ENCODE assay signal across 37 cellular contexts in genomic region chr2:232352511-232353091, GRCh38. TPM values are rescaled to one million over a fixed set of nuclear protein-coding genes. Genes with fewer than 3 reads are reported as not detected.
DNase-seq lines count a peak whose midpoint lies in the region; ATAC-seq and TF ChIP-seq lines count a peak whose summit lies in the region.
"Had no signal": no experiment of that assay in that cellular context is flagged by ENCODE, and none has a peak within 500 bp of the region (broad histone marks: within the 10 kb centered on the region; RNA-seq: fewer than 3 reads in every experiment).

No MANE protein-coding gene starts in this region.

- TF ChIP-seq CTCF in left lung (IDR thresholded peaks at IDR 0.05) (no peak), sigmoid colon (IDR thresholded peaks at IDR 0.05) (no peak)

- peaks cover 54% of the 10 kb centered on the region for H3K27me3 Mint-ChIP-seq in activated T-cell treated with anti-CD3 and anti-CD28 coated beads, Interleukin-2, amount 50 U/mL, for 24 hours
- H3K27me3 Mint-ChIP-seq in stimulated activated naive CD8-positive, alpha-beta T cell treated with anti-CD3 and anti-CD28 coated beads, Interleukin-15, amount 100 ng/mL, for 72 hours: peaks cover 53% of the 10 kb centered on the region
- H3K27me3 Mint-ChIP-seq: brain had no signal

- peak overlapping the region; percentile 31; the same call in 1 of the 2 replicates for H3K4me3 ChIP-seq in HUES6 (ENCODE audit: low read depth, low read length)
- H3K4me3 ChIP-seq in left lung: no peak overlapping the region
- H3K4me3 ChIP-seq in sigmoid colon: no peak overlapping the region
- no peak overlapping the region for H3K4me3 ChIP-seq in mesendoderm (ENCODE audit: low read length)
- H3K4me3 ChIP-seq: adrenal gland, PC-9, prostate gland had no signal

- no peaks in the 10 kb centered on the region for H3K36me3 Mint-ChIP-seq in activated T-cell treated with anti-CD3 and anti-CD28 coated beads, Interleukin-2, amount 50 U/mL, for 24 hours (ENCODE audit: low read depth)
- H3K36me3 Mint-ChIP-seq: brain; mesothelial cell of epicardium; naive thymus-derived CD8-positive, alpha-beta T cell; type B pancreatic cell had no signal

- no peak overlapping the region for H2BK15ac ChIP-seq in mesendoderm (replicated peaks; ENCODE audit: low read depth)

- WGBS in sigmoid colon, 2 donors: 54 to 57% methylated on average over 39 of the region's 39 CpGs
- no CpG with 5 or more reads among the region's 39 CpGs for WGBS in mesendoderm (ENCODE audit: extremely low coverage, insufficient coverage, low lambda C conversion rate)

- H3K36me3 ChIP-seq in HUES6 (ENCODE audit: control insufficient read depth, insufficient read depth, low read length) (no peaks in the 10 kb centered on the region), left lung (no peaks in the 10 kb centered on the region), sigmoid colon (no peaks in the 10 kb centered on the region), mesendoderm (ENCODE audit: control insufficient read depth, insufficient read depth, low read length) (no peaks in the 10 kb centered on the region)
- H3K36me3 ChIP-seq: adrenal gland, gastrocnemius medialis, prostate gland had no signal

- H2BK120ac ChIP-seq in mesendoderm (ENCODE audit: low read depth, low read length): no peak overlapping the region

- H3K18ac ChIP-seq in mesendoderm (ENCODE audit: low read length): no peak overlapping the region

- no peaks in the 10 kb centered on the region for H3K9me3 Mint-ChIP-seq in activated T-cell treated with anti-CD3 and anti-CD28 coated beads, Interleukin-2, amount 50 U/mL, for 24 hours
- no peaks in the 10 kb centered on the region for H3K9me3 Mint-ChIP-seq in stimulated activated naive CD8-positive, alpha-beta T cell treated with anti-CD3 and anti-CD28 coated beads, Interleukin-15, amount 100 ng/mL, for 72 hours
- H3K9me3 Mint-ChIP-seq: activated CD8-positive, alpha-beta T cell treated with anti-CD3 and anti-CD28 coated beads for 36 hours; type B pancreatic cell had no signal

- H4K5ac ChIP-seq in mesendoderm (ENCODE audit: low read length): no peak overlapping the region

- TF ChIP-seq EP300 in sigmoid colon (IDR thresholded peaks at IDR 0.05): no peak

- no peak overlapping the region for H2BK5ac ChIP-seq in mesendoderm (ENCODE audit: low read length)

- ATAC-seq in left lung: no peak
- no peak for ATAC-seq in stimulated activated naive CD8-positive, alpha-beta T cell treated with anti-CD3 and anti-CD28 coated beads, Interleukin-15, amount 100 ng/mL, for 72 hours
- ATAC-seq: activated CD4-positive, alpha-beta T cell treated with anti-CD3 and anti-CD28 coated beads for 36 hours; activated CD8-positive, alpha-beta T cell treated with anti-CD3 and anti-CD28 coated beads for 36 hours; gastrocnemius medialis; HCT116; T-helper 17 cell had no signal

- no peak for TF ChIP-seq POLR2A in sigmoid colon (IDR thresholded peaks at IDR 0.05)

- H3K4me1 Mint-ChIP-seq in activated T-cell treated with anti-CD3 and anti-CD28 coated beads, Interleukin-2, amount 50 U/mL, for 24 hours (ENCODE audit: low read depth): peaks cover 8% of the 10 kb centered on the region
- peaks cover 20% of the 10 kb centered on the region for H3K4me1 Mint-ChIP-seq in stimulated activated naive CD8-positive, alpha-beta T cell treated with anti-CD3 and anti-CD28 coated beads, Interleukin-15, amount 100 ng/mL, for 72 hours
- H3K4me1 Mint-ChIP-seq: brain, mesothelial cell of epicardium had no signal

- H3K4me3 Mint-ChIP-seq in activated T-cell treated with anti-CD3 and anti-CD28 coated beads, Interleukin-2, amount 50 U/mL, for 24 hours: no peak overlapping the region
- H3K4me3 Mint-ChIP-seq in stimulated activated naive CD8-positive, alpha-beta T cell treated with anti-CD3 and anti-CD28 coated beads, Interleukin-15, amount 100 ng/mL, for 72 hours: no peak overlapping the region
- H3K4me3 Mint-ChIP-seq: activated CD4-positive, alpha-beta T cell treated with anti-CD3 and anti-CD28 coated beads for 36 hours; activated CD8-positive, alpha-beta T cell treated with anti-CD3 and anti-CD28 coated beads for 36 hours; brain; immature natural killer cell; mesothelial cell of epicardium; T-helper 17 cell; type B pancreatic cell had no signal

- no peak overlapping the region for H3K4me2 ChIP-seq in mesendoderm (ENCODE audit: low read length)
- H3K4me2 ChIP-seq: PC-9 had no signal

- H3K56ac ChIP-seq in mesendoderm (ENCODE audit: low read length): no peak overlapping the region

- H3K79me2 ChIP-seq in mesendoderm (ENCODE audit: control insufficient read depth, insufficient read depth, low read length): no peaks in the 10 kb centered on the region

- peak; percentile 21 for DNase-seq in activated T-cell treated with anti-CD3 and anti-CD28 coated beads, Interleukin-2, amount 50 U/mL, for 24 hours
- DNase-seq in activated T-cell treated with anti-CD3 and anti-CD28 coated beads, Interleukin-2, amount 50 U/mL, for 48 hours: no peak
- DNase-seq in left lung (peak; percentile 24 to 74), sigmoid colon (peak; percentile 58), mesendoderm (no peak), ecto neural progenitor cell (ENCODE audit: low spot score) (no peak)
- no peak for DNase-seq in stimulated activated naive CD8-positive, alpha-beta T cell treated with anti-CD3 and anti-CD28 coated beads, Interleukin-15, amount 100 ng/mL, for 72 hours
- DNase-seq: activated CD4-positive, alpha-beta T cell treated with anti-CD3 and anti-CD28 coated beads for 36 hours; activated CD8-positive, alpha-beta T cell treated with anti-CD3 and anti-CD28 coated beads for 36 hours; cerebellar nuclear complex; gastrocnemius medialis; immature natural killer cell; MV-4-11; NCI-H1436; NCI-H2081 treated with DMSO at 0.1 percent for 48 hours; NCI-H2227 treated with DMSO at 0.1 percent for 48 hours; NCI-H526; nucleus accumbens; PC-9; SHP77; stimulated activated CD4-positive, alpha-beta T cell treated with anti-CD3 and anti-CD28 coated beads, Interleukin-15, amount 100 ng/mL, for 24 hours; stimulated activated CD4-positive, alpha-beta T cell treated with anti-CD3 and anti-CD28 coated beads, Interleukin-4, amount 100 ng/mL, for 4 hours; substantia nigra; T-helper 17 cell had no signal

- H3K27ac Mint-ChIP-seq in activated T-cell treated with anti-CD3 and anti-CD28 coated beads, Interleukin-2, amount 50 U/mL, for 24 hours: no peak overlapping the region
- no peak overlapping the region for H3K27ac Mint-ChIP-seq in stimulated activated naive CD8-positive, alpha-beta T cell treated with anti-CD3 and anti-CD28 coated beads, Interleukin-15, amount 100 ng/mL, for 72 hours
- H3K27ac Mint-ChIP-seq: activated CD4-positive, alpha-beta T cell treated with anti-CD3 and anti-CD28 coated beads for 36 hours; activated CD8-positive, alpha-beta T cell treated with anti-CD3 and anti-CD28 coated beads for 36 hours; brain; immature natural killer cell; mesothelial cell of epicardium; T-helper 17 cell; type B pancreatic cell had no signal

- H2AK5ac ChIP-seq in mesendoderm (ENCODE audit: low read length): no peak overlapping the region

- H3K4me1 ChIP-seq in HUES6 (ENCODE audit: control insufficient read depth, insufficient read depth, low read length) (no peaks in the 10 kb centered on the region), left lung (peaks cover 0 to 3% of the 10 kb centered on the region in 2 donors), sigmoid colon (peaks cover 0 to 19% (median 16%) of the 10 kb centered on the region in 4 donors), mesendoderm (ENCODE audit: control insufficient read depth, low read depth, low read length) (no peaks in the 10 kb centered on the region)
- H3K4me1 ChIP-seq: prostate gland had no signal

- H3K27me3 ChIP-seq in HUES6 (ENCODE audit: control insufficient read depth, insufficient read depth, low read length) (peaks cover 36% of the 10 kb centered on the region), left lung (peaks cover 32 to 77% of the 10 kb centered on the region in 2 donors), sigmoid colon (peaks cover 29 to 58% (median 53%) of the 10 kb centered on the region in 3 donors), mesendoderm (ENCODE audit: insufficient read depth, low read length, poor library complexity) (no peaks in the 10 kb centered on the region)

- H3K79me1 ChIP-seq in mesendoderm (ENCODE audit: low read length): no peaks in the 10 kb centered on the region

- peaks cover 12% of the 10 kb centered on the region for H3K9me3 ChIP-seq in HUES6 (ENCODE audit: control insufficient read depth, insufficient read depth, low read depth, low read length)
- no peaks in the 10 kb centered on the region for H3K9me3 ChIP-seq in left lung
- H3K9me3 ChIP-seq in sigmoid colon: no peaks in the 10 kb centered on the region
- H3K9me3 ChIP-seq: adrenal gland, gastrocnemius medialis, prostate gland had no signal

- no peak overlapping the region for H4K8ac ChIP-seq in mesendoderm (ENCODE audit: low read depth, low read length)

- no peak overlapping the region for H3K27ac ChIP-seq in HUES6 (ENCODE audit: low read depth, low read length)
- no peak overlapping the region for H3K27ac ChIP-seq in left lung
- no peak overlapping the region for H3K27ac ChIP-seq in sigmoid colon
- H3K27ac ChIP-seq in mesendoderm (ENCODE audit: low read depth, low read length): no peak overlapping the region
- H3K27ac ChIP-seq: adrenal gland, dorsolateral prefrontal cortex, gastrocnemius medialis, PC-9, prostate gland had no signal

- H3K4ac ChIP-seq in mesendoderm (ENCODE audit: low read depth, low read length): no peak overlapping the region

- no peak overlapping the region for H3K9ac ChIP-seq in HUES6 (ENCODE audit: low read length)
- no peak overlapping the region for H3K9ac ChIP-seq in mesendoderm (ENCODE audit: low read length)

- no peak overlapping the region for H3K23ac ChIP-seq in mesendoderm (ENCODE audit: low read length)

- intact Hi-C loops in left lung (cut with DNase I): no loop called here
- intact Hi-C loops in sigmoid colon (cut with DNase I): no loop called here

RNA-seq across cellular contexts. Expression of gene ALPP, which starts 25.9 kb away (rescaled TPM):
- 10 to 100 TPM in 1 of 2 donors, 1 to 10 TPM in 1; 3.1 to 14.1 TPM for total RNA-seq in left lung
- not detected for total RNA-seq in sigmoid colon
- under 1 TPM in 1 of 3 donors, not detected in 2; 0.03 TPM for polyA plus RNA-seq in sigmoid colon
- 0.03 TPM for polyA plus RNA-seq in mesendoderm (2013, experiment 1 of 2)
- polyA plus RNA-seq in mesendoderm (2013, experiment 2 of 2): not detected
- total RNA-seq: activated CD4-positive, alpha-beta T cell treated with anti-CD3 and anti-CD28 coated beads for 36 hours; activated CD8-positive, alpha-beta T cell treated with anti-CD3 and anti-CD28 coated beads for 36 hours; adrenal gland; endothelial cell of umbilical vein; fibroblast of lung; gastrocnemius medialis; LHCN-M2; mesothelial cell of epicardium; naive thymus-derived CD8-positive, alpha-beta T cell had no signal
- polyA plus RNA-seq: adrenal gland; endothelial cell of umbilical vein; fibroblast of lung; immature natural killer cell; naive thymus-derived CD8-positive, alpha-beta T cell had no signal

RNA-seq across cellular contexts. Expression of gene ALPG, which starts 54.0 kb away (rescaled TPM):
- total RNA-seq in left lung: under 1 TPM in 1 of 2 donors, not detected in 1; 0.16 TPM
- total RNA-seq in sigmoid colon: not detected
- polyA plus RNA-seq in sigmoid colon: under 1 TPM in 1 of 3 donors, not detected in 2; 0.10 TPM
- polyA plus RNA-seq in mesendoderm (2013, experiment 1 of 2): 0.03 TPM
- polyA plus RNA-seq in mesendoderm (2013, experiment 2 of 2): 0.03 TPM
- total RNA-seq: A172; activated CD4-positive, alpha-beta T cell treated with anti-CD3 and anti-CD28 coated beads for 36 hours; activated CD8-positive, alpha-beta T cell treated with anti-CD3 and anti-CD28 coated beads for 36 hours; adrenal gland; endothelial cell of umbilical vein; fibroblast of lung; gastrocnemius medialis; LHCN-M2; mesothelial cell of epicardium; naive thymus-derived CD8-positive, alpha-beta T cell; T-helper 17 cell had no signal
- polyA plus RNA-seq: adrenal gland; endothelial cell of umbilical vein; fibroblast of lung; immature natural killer cell; naive thymus-derived CD8-positive, alpha-beta T cell had no signal

Comparison
In these comparisons a context has a peak if more than half of its experiments do, and no peak if none do; other contexts are left out.
1. DNase-seq: peak in activated T-cell treated with anti-CD3 and anti-CD28 coated beads, Interleukin-2, amount 50 U/mL, for 24 hours (single experiment), left lung (2 of 2) and sigmoid colon (single experiment); none in activated T-cell treated with anti-CD3 and anti-CD28 coated beads, Interleukin-2, amount 50 U/mL, for 48 hours (0 of 2), stimulated activated naive CD8-positive, alpha-beta T cell treated with anti-CD3 and anti-CD28 coated beads, Interleukin-15, amount 100 ng/mL, for 72 hours (0 of 2), mesendoderm (single experiment) and ecto neural progenitor cell (single experiment).
2. RNA of gene ALPP, which starts 25.9 kb away (total RNA-seq): 3.1 to 14.1 TPM in left lung; not detected in sigmoid colon; every median in the first group is over 4 times any median in the second.